Comparison of ENCODE assay signal across 11 cellular contexts in genomic region chr20:3681352-3681930, GRCh38. TPM values are rescaled to one million over a fixed set of nuclear protein-coding genes. Genes with fewer than 3 reads are reported as not detected.
DNase-seq lines count a peak whose midpoint lies in the region; ATAC-seq and TF ChIP-seq lines count a peak whose summit lies in the region.
"Had no signal": no experiment of that assay in that cellular context is flagged by ENCODE, and none has a peak within 500 bp of the region (broad histone marks: within the 10 kb centered on the region; RNA-seq: fewer than 3 reads in every experiment).

No MANE protein-coding gene starts in this region.

- H3K27me3 ChIP-seq in BJ (ENCODE audit: control insufficient read depth, insufficient read depth, low read length) (no peaks in the 10 kb centered on the region), MM.1S (replicated peaks; ENCODE audit: insufficient read depth, low read length) (peaks cover 72% of the 10 kb centered on the region)

- no peaks in the 10 kb centered on the region for H3F3A ChIP-seq in MM.1S (ENCODE audit: insufficient read depth, low read length)

- no peak for TF ChIP-seq CTCF in BJ (IDR thresholded peaks at IDR 0.05; ENCODE audit: insufficient read depth, low read depth, low read length)
- no peak for TF ChIP-seq CTCF in astrocyte of the spinal cord (IDR thresholded peaks at IDR 0.05; ENCODE audit: low read depth, low read length)
- no peak for TF ChIP-seq CTCF in MM.1S (IDR thresholded peaks at IDR 0.05; ENCODE audit: low read length)

- H3K4me3 ChIP-seq in BJ (ENCODE audit: low read depth, low read length), result peak overlapping the region; percentile 85
- peak overlapping the region; percentile 44 for H3K4me3 ChIP-seq in astrocyte of the spinal cord (ENCODE audit: low read depth, low read length)
- H3K4me3 ChIP-seq in iPS-18c (ENCODE audit: insufficient read depth, low read depth, low read length), result peak overlapping the region; percentile 43
- no peak overlapping the region for H3K4me3 ChIP-seq in MM.1S (ENCODE audit: low read length)
- H3K4me3 ChIP-seq: GM12878 had no signal

- no peaks in the 10 kb centered on the region for H4K20me1 ChIP-seq in MM.1S (ENCODE audit: insufficient read depth, low read length)

- DNase-seq in BJ (ENCODE audit: low read depth) (no peak), astrocyte of the spinal cord (ENCODE audit: low read depth, low spot score) (no peak), retina (peak; percentile 52), MM.1S (no peak), left colon (no peak)
- DNase-seq in activated T-cell treated with anti-CD3 and anti-CD28 coated beads, Interleukin-2, amount 50 U/mL, for 48 hours, result no peak

- intact Hi-C loops in left colon (cut with DNase I, micrococcal nuclease), result no loop called here

- H2AFZ ChIP-seq in MM.1S (ENCODE audit: low read length), result no peak overlapping the region

- ATAC-seq in HG03342 (IDR thresholded peaks at IDR 0.05; ENCODE audit: unreplicated experiment) (no peak), left colon (no peak)
- ATAC-seq: GM12878 had no signal

- CTCF ChIA-PET in BJ (lab: Yijun Ruan, JAX), result interaction anchor here (1.0 to 15.3 kb wide), 4 partner anchors 14 to 139 kb away, joined by 3 to 331 read pairs (median 4); partner anchors contain the start of genes AP5S1 and SIGLEC1

- no peak overlapping the region for H3K4me2 ChIP-seq in MM.1S (ENCODE audit: low read depth, low read length)

- H3K9ac ChIP-seq in MM.1S (ENCODE audit: low read length), result no peak overlapping the region

- in situ Hi-C loops in astrocyte of the spinal cord (cut with HindIII; ENCODE audit: low sequenced_read_pairs), result no loop called here

- H3K9me3 ChIP-seq in iPS-18c (ENCODE audit: control insufficient read depth, insufficient read depth, low read length) (no peaks in the 10 kb centered on the region), MM.1S (replicated peaks; ENCODE audit: insufficient read depth, low read length) (no peaks in the 10 kb centered on the region)

- H3K4me1 ChIP-seq in MM.1S (ENCODE audit: low read length), result no peaks in the 10 kb centered on the region

- H3K79me2 ChIP-seq in MM.1S (ENCODE audit: low read length), result no peaks in the 10 kb centered on the region

- H3K27ac ChIP-seq in MM.1S (ENCODE audit: low read length), result no peak overlapping the region

- H3K36me3 ChIP-seq in BJ (ENCODE audit: control insufficient read depth, insufficient read depth, low read length), result peaks cover 8% of the 10 kb centered on the region; the same call in 1 of the 2 replicates
- no peaks in the 10 kb centered on the region for H3K36me3 ChIP-seq in MM.1S (replicated peaks; ENCODE audit: insufficient read depth, low read length)

- no peaks in the 10 kb centered on the region for H3K9me2 ChIP-seq in MM.1S (replicated peaks; ENCODE audit: insufficient read depth, low read length)

- POLR2A ChIA-PET in BJ (lab: Charles Lee), result no interaction called here

RNA-seq across cellular contexts. Expression of gene ADAM33, which starts 0.4 kb away (rescaled TPM):
- 53.8 and 82.6 TPM in 2 replicates for polyA plus RNA-seq in BJ (2011; rRNA removed)
- polyA minus RNA-seq in BJ (2011; rRNA and poly(A)+ RNA removed), result 33.3 and 46.8 TPM in 2 replicates
- total RNA-seq in left colon, result 10 to 100 TPM in 1 of 2 donors, 1 to 10 TPM in 1; 6.4 to 20.7 TPM
- total RNA-seq: GM12878; T-helper 2 cell treated with Interferon-gamma antibody and Interleukin-4, amounts not matched to agents 100 ng/mL and 5 ng/mL, for 36 hours had no signal
- polyA plus RNA-seq: GM12878 had no signal

RNA-seq across cellular contexts. Expression of gene GFRA4, which starts 18.2 kb away (rescaled TPM):
- polyA plus RNA-seq in BJ (2011; rRNA removed), result not detected in 2 replicates
- not detected in 2 replicates for polyA minus RNA-seq in BJ (2011; rRNA and poly(A)+ RNA removed)
- not detected for total RNA-seq in left colon
- total RNA-seq: GM12878; M059J; T-helper 2 cell treated with Interferon-gamma antibody and Interleukin-4, amounts not matched to agents 100 ng/mL and 5 ng/mL, for 36 hours had no signal

RNA-seq across cellular contexts. Expression of gene SIGLEC1, which starts 31.0 kb away (rescaled TPM):
- polyA plus RNA-seq in BJ (2011; rRNA removed), result not detected in 2 replicates
- 0.05 TPM in 1 of 2 replicates, not detected in the other for polyA minus RNA-seq in BJ (2011; rRNA and poly(A)+ RNA removed)
- 10 to 100 TPM in 1 of 2 donors, 1 to 10 TPM in 1; 3.1 to 10.4 TPM for total RNA-seq in left colon
- total RNA-seq: M059J; T-helper 2 cell treated with Interferon-gamma antibody and Interleukin-4, amounts not matched to agents 100 ng/mL and 5 ng/mL, for 36 hours had no signal
- polyA plus RNA-seq: GM12878 had no signal

RNA-seq across cellular contexts. Expression of gene HSPA12B, which starts 51.0 kb away (rescaled TPM):
- 0.02 TPM in 1 of 2 replicates, not detected in the other for polyA plus RNA-seq in BJ (2011; rRNA removed)
- not detected in 2 replicates for polyA minus RNA-seq in BJ (2011; rRNA and poly(A)+ RNA removed)
- total RNA-seq in left colon, result 1 to 10 TPM; 2.3 to 2.5 TPM
- total RNA-seq: GM12878; T-helper 2 cell treated with Interferon-gamma antibody and Interleukin-4, amounts not matched to agents 100 ng/mL and 5 ng/mL, for 36 hours had no signal
